ENCODE assay signal across 1 cellular context in genomic region chr1:43979528-43980254, GRCh38.
TF ChIP-seq lines count a peak whose summit lies in the region.

No MANE protein-coding gene starts in this region.

TF ChIP-seq in K562, 482 proteins besides CTCF, POLR2A, EP300 and RAD21 (continues in another document):
- TF ChIP-seq ZNF764 (CRISPR knock-in tag; IDR thresholded peaks at IDR 0.05; ENCODE audit: low read depth), result no peak
- no peak for TF ChIP-seq ZNF143 (CRISPR knock-in tag; IDR thresholded peaks at IDR 0.05)
- TF ChIP-seq HLTF (IDR thresholded peaks at IDR 0.05), result no peak
- TF ChIP-seq IFI16 (CRISPR knock-in tag; IDR thresholded peaks at IDR 0.05), result no peak
- TF ChIP-seq POLR2AphosphoS5 (IDR thresholded peaks at IDR 0.05; ENCODE audit: control insufficient read depth, insufficient read depth, low read depth, low read length), result 0 out of 2 replicates have a peak, but pooled peaks have one; percentile 21
- TF ChIP-seq TAL1 (IDR thresholded peaks at IDR 0.05), result no peak
- peak; percentile 89 for TF ChIP-seq ARID4B (CRISPR knock-in tag; IDR thresholded peaks at IDR 0.05)
- TF ChIP-seq EGR1 (conservative IDR thresholded peaks at IDR 0.05), result peak; percentile 79
- no peak for TF ChIP-seq ELK3 (CRISPR knock-in tag; IDR thresholded peaks at IDR 0.05)
- TF ChIP-seq PTBP1 (IDR thresholded peaks at IDR 0.05; ENCODE audit: low read depth, low read length), result no peak
- peak; percentile 70 for TF ChIP-seq USF1 (CRISPR knock-in tag; IDR thresholded peaks at IDR 0.05)
- TF ChIP-seq RBM14 (IDR thresholded peaks at IDR 0.05; ENCODE audit: borderline replicate concordance, insufficient read depth, low read depth, low read length), result no peak
- peak in 1 of 2 experiments; percentile 84; a peak in 1 of 4 replicates for TF ChIP-seq ZNF639 (CRISPR knock-in tag; conservative IDR thresholded peaks at IDR 0.05 in 1 of 2, IDR thresholded peaks at IDR 0.05 in 1 of 2)
- TF ChIP-seq ZNF395 (CRISPR knock-in tag; IDR thresholded peaks at IDR 0.05), result peak; percentile 71; the same call in 1 of the 2 replicates
- TF ChIP-seq CGGBP1 (CRISPR knock-in tag; IDR thresholded peaks at IDR 0.05), result no peak
- no peak for TF ChIP-seq RBM17 (IDR thresholded peaks at IDR 0.05; ENCODE audit: borderline replicate concordance, low read depth, low read length)
- TF ChIP-seq NR1H2 (CRISPR knock-in tag; IDR thresholded peaks at IDR 0.05), result 0 out of 2 replicates have a peak, but pooled peaks have one; percentile 26
- peak; percentile 66 for TF ChIP-seq RBFOX2 (IDR thresholded peaks at IDR 0.05; ENCODE audit: low read depth, low read length)
- TF ChIP-seq SMAD2 (IDR thresholded peaks at IDR 0.05; ENCODE audit: low read depth, low read length), result no peak
- 0 out of 2 replicates have a peak, but pooled peaks have one; percentile 13 for TF ChIP-seq POLR2G (IDR thresholded peaks at IDR 0.05; ENCODE audit: low read depth, low read length)
- no peak for TF ChIP-seq COPS2 (conservative IDR thresholded peaks at IDR 0.05)
- TF ChIP-seq MXI1 (IDR thresholded peaks at IDR 0.05; ENCODE audit: low read depth, low read length), result peak; percentile 91
- no peak for TF ChIP-seq POLR2H (tag; IDR thresholded peaks at IDR 0.05; ENCODE audit: low read depth)
- peak; percentile 55; the same call in 1 of the 2 replicates for TF ChIP-seq RAD51 (IDR thresholded peaks at IDR 0.05; ENCODE audit: borderline replicate concordance, low read depth)
- TF ChIP-seq CBFB (CRISPR knock-in tag; IDR thresholded peaks at IDR 0.05), result 0 out of 2 replicates have a peak, but pooled peaks have one; percentile 84
- TF ChIP-seq SAFB (IDR thresholded peaks at IDR 0.05; ENCODE audit: borderline replicate concordance, low read depth, low read length), result peak; percentile 34; the same call in 1 of the 2 replicates
- no peak for TF ChIP-seq ZNF212 (CRISPR knock-in tag; IDR thresholded peaks at IDR 0.05)
- TF ChIP-seq TAF7 (tag; IDR thresholded peaks at IDR 0.05), result no peak
- peak; percentile 54 for TF ChIP-seq SUPT5H (IDR thresholded peaks at IDR 0.05)
- no peak for TF ChIP-seq ZNF274 (IDR thresholded peaks at IDR 0.05; ENCODE audit: borderline replicate concordance, low read depth, low read length)
- peak; percentile 35 for TF ChIP-seq KLF13 (tag; IDR thresholded peaks at IDR 0.05; ENCODE audit: borderline replicate concordance, low read depth)
- TF ChIP-seq KAT7 (CRISPR knock-in tag; IDR thresholded peaks at IDR 0.05; ENCODE audit: borderline replicate concordance), result no peak
- TF ChIP-seq BHLHE40 (IDR thresholded peaks at IDR 0.05; ENCODE audit: low read length), result peak; percentile 44; the same call in 1 of the 2 replicates
- no peak for TF ChIP-seq CEBPZ (IDR thresholded peaks at IDR 0.05; ENCODE audit: borderline replicate concordance, low read depth, low read length)
- no peak for TF ChIP-seq BRD9 (IDR thresholded peaks at IDR 0.05; ENCODE audit: low read depth, partially characterized antibody)
- TF ChIP-seq CREB3L1 (IDR thresholded peaks at IDR 0.05; ENCODE audit: borderline replicate concordance, low read depth), result peak; percentile 50; the same call in 1 of the 2 replicates
- TF ChIP-seq ASH1L (IDR thresholded peaks at IDR 0.05; ENCODE audit: borderline replicate concordance, low read depth, partially characterized antibody), result no peak
- no peak for TF ChIP-seq ZNF146 (CRISPR knock-in tag; IDR thresholded peaks at IDR 0.05; ENCODE audit: unreplicated experiment)
- TF ChIP-seq ZNF277 (CRISPR knock-in tag; IDR thresholded peaks at IDR 0.05; ENCODE audit: borderline replicate concordance), result no peak
- no peak for TF ChIP-seq KHSRP (IDR thresholded peaks at IDR 0.05)
- no peak for TF ChIP-seq TEAD1 (CRISPR knock-in tag; IDR thresholded peaks at IDR 0.05)
- no peak for TF ChIP-seq FOXJ3 (CRISPR knock-in tag; IDR thresholded peaks at IDR 0.05)
- peak in 1 of 2 experiments; percentile 3; a peak in 1 of 4 replicates for TF ChIP-seq UBTF (IDR thresholded peaks at IDR 0.05; ENCODE audit: borderline replicate concordance in 1 of 2, low read depth in 2 of 2, low read length in 2 of 2)
- TF ChIP-seq ZNF197 (CRISPR knock-in tag; IDR thresholded peaks at IDR 0.05; ENCODE audit: low read depth), result no peak
